In genomic region chr11:2395856-2396255, GRCh38 we compare ENCODE assay signal across 2 cellular contexts.
TF ChIP-seq lines count a peak whose summit lies in the region.

No MANE protein-coding gene starts in this region.

TF ChIP-seq in K562, 482 proteins besides CTCF, POLR2A, EP300 and RAD21:
- TF ChIP-seq POLR2G (IDR thresholded peaks at IDR 0.05; ENCODE audit: low read depth, low read length) (peak; percentile 32; the same call in 1 of the 2 replicates), SMARCA5 (IDR thresholded peaks at IDR 0.05) (no peak)

TF ChIP-seq in SK-N-SH treated with all-trans-retinoic acid at 6 μM for 48 hours, 23 proteins besides CTCF, POLR2A, EP300 and RAD21:
- no peak for TF ChIP-seq CSDC2 (CRISPR knock-in tag; IDR thresholded peaks at IDR 0.05)
- TF ChIP-seq OSR1 (CRISPR knock-in tag; IDR thresholded peaks at IDR 0.05) = no peak
